In the genomic region with DNA sequence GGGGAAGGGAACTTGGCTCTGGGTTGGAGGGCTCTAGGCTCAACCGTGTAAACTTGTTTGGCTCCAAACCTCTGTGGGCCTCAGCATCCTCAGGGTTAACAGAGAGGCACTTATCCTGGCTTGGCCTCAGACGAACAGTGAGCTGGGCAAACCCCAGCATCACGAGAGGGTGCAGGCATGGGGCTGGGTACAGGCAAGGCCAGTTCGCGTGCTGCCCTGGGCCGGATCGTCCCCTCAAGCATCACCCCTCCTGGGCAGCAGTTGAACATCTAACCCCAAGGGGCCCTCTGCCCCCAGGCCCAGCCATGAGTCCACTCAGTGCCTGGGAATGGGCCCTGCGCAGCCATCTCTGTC, we compare ENCODE assay signal across 1 cellular context.
TF ChIP-seq lines count a peak whose summit lies in the region.

No MANE protein-coding gene starts in this region.

TF ChIP-seq in K562, 482 proteins besides CTCF, POLR2A, EP300 and RAD21:
- TF ChIP-seq ARHGAP35 (IDR thresholded peaks at IDR 0.05; ENCODE audit: partially characterized antibody) (no peak), ZSCAN29 (IDR thresholded peaks at IDR 0.05) (no peak), HDAC1 (IDR thresholded peaks at IDR 0.05) (no peak), TFAM (CRISPR knock-in tag; conservative IDR thresholded peaks at IDR 0.05) (no peak), NCOA1 (IDR thresholded peaks at IDR 0.05; ENCODE audit: low read depth) (no peak), MCM5 (IDR thresholded peaks at IDR 0.05; ENCODE audit: low read depth) (no peak), CHD2 (IDR thresholded peaks at IDR 0.05; ENCODE audit: low read depth, low read length) (no peak), PHTF2 (CRISPR knock-in tag; IDR thresholded peaks at IDR 0.05) (no peak), ZNF384 (IDR thresholded peaks at IDR 0.05; ENCODE audit: low read depth, low read length) (no peak), ZNF75A (CRISPR knock-in tag; IDR thresholded peaks at IDR 0.05) (no peak), ASH1L (IDR thresholded peaks at IDR 0.05; ENCODE audit: borderline replicate concordance, low read depth, partially characterized antibody) (no peak), RBM39 (optimal IDR thresholded peaks at IDR 0.05; ENCODE audit: low read depth, low read length) (no peak), TAF15 (IDR thresholded peaks at IDR 0.05; ENCODE audit: low read depth, low read length) (no peak)
- TF ChIP-seq, protein P1, sequence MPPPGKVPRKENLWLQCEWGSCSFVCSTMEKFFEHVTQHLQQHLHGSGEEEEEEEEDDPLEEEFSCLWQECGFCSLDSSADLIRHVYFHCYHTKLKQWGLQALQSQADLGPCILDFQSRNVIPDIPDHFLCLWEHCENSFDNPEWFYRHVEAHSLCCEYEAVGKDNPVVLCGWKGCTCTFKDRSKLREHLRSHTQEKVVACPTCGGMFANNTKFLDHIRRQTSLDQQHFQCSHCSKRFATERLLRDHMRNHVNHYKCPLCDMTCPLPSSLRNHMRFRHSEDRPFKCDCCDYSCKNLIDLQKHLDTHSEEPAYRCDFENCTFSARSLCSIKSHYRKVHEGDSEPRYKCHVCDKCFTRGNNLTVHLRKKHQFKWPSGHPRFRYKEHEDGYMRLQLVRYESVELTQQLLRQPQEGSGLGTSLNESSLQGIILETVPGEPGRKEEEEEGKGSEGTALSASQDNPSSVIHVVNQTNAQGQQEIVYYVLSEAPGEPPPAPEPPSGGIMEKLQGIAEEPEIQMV (tag; conservative IDR thresholded peaks at IDR 0.05; ENCODE audit: low read depth): no peak
- TF ChIP-seq, protein P2, sequence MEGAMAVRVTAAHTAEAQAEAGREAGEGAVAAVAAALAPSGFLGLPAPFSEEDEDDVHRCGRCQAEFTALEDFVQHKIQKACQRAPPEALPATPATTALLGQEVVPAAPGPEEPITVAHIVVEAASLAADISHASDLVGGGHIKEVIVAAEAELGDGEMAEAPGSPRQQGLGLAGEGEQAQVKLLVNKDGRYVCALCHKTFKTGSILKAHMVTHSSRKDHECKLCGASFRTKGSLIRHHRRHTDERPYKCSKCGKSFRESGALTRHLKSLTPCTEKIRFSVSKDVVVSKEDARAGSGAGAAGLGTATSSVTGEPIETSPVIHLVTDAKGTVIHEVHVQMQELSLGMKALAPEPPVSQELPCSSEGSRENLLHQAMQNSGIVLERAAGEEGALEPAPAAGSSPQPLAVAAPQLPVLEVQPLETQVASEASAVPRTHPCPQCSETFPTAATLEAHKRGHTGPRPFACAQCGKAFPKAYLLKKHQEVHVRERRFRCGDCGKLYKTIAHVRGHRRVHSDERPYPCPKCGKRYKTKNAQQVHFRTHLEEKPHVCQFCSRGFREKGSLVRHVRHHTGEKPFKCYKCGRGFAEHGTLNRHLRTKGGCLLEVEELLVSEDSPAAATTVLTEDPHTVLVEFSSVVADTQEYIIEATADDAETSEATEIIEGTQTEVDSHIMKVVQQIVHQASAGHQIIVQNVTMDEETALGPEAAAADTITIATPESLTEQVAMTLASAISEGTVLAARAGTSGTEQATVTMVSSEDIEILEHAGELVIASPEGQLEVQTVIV (CRISPR knock-in tag; IDR thresholded peaks at IDR 0.05; ENCODE audit: borderline replicate concordance): no peak
- TF ChIP-seq, protein P3, sequence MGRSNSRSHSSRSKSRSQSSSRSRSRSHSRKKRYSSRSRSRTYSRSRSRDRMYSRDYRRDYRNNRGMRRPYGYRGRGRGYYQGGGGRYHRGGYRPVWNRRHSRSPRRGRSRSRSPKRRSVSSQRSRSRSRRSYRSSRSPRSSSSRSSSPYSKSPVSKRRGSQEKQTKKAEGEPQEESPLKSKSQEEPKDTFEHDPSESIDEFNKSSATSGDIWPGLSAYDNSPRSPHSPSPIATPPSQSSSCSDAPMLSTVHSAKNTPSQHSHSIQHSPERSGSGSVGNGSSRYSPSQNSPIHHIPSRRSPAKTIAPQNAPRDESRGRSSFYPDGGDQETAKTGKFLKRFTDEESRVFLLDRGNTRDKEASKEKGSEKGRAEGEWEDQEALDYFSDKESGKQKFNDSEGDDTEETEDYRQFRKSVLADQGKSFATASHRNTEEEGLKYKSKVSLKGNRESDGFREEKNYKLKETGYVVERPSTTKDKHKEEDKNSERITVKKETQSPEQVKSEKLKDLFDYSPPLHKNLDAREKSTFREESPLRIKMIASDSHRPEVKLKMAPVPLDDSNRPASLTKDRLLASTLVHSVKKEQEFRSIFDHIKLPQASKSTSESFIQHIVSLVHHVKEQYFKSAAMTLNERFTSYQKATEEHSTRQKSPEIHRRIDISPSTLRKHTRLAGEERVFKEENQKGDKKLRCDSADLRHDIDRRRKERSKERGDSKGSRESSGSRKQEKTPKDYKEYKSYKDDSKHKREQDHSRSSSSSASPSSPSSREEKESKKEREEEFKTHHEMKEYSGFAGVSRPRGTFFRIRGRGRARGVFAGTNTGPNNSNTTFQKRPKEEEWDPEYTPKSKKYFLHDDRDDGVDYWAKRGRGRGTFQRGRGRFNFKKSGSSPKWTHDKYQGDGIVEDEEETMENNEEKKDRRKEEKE (IDR thresholded peaks at IDR 0.05; ENCODE audit: borderline replicate concordance in 1 of 2, control insufficient read depth in 1 of 2, low read depth in 2 of 2, low read length in 1 of 2): no peak
- TF ChIP-seq, protein P4, sequence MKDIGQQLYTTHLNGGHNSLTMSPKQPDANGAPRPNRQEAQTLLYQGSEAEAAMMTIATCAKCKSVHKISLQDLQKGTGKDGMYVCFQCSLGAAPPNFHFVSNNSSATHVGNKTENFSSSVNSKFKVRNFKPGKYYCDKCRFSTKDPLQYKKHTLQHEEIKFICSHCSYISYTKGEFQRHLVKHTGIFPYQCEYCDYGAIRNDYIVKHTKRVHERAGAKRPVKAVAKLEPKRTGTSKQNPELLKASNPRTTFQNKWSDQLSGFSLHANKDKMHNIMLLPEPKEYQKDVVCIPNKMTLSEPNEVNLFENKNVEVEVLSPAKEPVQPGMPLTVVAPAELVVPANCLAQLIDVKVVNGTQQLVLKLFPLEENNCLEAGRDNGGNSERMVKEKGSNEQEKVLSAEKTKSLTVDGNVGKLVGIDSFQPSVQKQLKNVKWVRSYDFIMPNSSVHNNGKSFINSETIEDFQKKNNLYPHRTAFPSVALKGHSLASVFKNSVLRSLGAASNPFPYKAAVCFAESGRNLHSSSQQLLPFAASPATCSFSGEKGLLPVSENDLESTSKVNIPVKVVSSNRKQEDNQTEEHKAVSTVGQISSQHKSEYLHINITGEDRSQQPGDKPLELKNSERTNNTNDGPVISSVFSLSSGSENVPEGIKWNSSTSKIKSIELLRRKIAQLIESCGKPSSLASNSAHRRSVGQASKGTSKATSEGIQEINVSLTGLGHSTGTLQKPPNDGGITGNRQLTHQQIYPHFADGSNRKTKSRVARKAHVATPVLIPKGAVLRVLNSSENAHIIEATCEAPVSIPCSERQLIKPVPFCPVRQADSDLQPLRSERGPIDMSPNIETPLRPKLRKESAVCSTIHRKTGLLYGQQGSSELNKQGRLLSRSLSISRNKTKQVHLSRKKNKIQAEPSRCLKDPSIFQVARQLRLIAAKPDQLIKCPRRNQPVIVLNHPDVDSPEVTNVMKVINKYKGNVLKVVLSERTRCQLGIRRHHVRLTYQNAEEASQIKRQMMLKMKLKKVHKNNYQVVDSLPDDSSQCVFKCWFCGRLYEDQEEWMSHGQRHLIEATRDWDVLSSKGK (CRISPR knock-in tag; IDR thresholded peaks at IDR 0.05): no peak
- TF ChIP-seq, protein P5, sequence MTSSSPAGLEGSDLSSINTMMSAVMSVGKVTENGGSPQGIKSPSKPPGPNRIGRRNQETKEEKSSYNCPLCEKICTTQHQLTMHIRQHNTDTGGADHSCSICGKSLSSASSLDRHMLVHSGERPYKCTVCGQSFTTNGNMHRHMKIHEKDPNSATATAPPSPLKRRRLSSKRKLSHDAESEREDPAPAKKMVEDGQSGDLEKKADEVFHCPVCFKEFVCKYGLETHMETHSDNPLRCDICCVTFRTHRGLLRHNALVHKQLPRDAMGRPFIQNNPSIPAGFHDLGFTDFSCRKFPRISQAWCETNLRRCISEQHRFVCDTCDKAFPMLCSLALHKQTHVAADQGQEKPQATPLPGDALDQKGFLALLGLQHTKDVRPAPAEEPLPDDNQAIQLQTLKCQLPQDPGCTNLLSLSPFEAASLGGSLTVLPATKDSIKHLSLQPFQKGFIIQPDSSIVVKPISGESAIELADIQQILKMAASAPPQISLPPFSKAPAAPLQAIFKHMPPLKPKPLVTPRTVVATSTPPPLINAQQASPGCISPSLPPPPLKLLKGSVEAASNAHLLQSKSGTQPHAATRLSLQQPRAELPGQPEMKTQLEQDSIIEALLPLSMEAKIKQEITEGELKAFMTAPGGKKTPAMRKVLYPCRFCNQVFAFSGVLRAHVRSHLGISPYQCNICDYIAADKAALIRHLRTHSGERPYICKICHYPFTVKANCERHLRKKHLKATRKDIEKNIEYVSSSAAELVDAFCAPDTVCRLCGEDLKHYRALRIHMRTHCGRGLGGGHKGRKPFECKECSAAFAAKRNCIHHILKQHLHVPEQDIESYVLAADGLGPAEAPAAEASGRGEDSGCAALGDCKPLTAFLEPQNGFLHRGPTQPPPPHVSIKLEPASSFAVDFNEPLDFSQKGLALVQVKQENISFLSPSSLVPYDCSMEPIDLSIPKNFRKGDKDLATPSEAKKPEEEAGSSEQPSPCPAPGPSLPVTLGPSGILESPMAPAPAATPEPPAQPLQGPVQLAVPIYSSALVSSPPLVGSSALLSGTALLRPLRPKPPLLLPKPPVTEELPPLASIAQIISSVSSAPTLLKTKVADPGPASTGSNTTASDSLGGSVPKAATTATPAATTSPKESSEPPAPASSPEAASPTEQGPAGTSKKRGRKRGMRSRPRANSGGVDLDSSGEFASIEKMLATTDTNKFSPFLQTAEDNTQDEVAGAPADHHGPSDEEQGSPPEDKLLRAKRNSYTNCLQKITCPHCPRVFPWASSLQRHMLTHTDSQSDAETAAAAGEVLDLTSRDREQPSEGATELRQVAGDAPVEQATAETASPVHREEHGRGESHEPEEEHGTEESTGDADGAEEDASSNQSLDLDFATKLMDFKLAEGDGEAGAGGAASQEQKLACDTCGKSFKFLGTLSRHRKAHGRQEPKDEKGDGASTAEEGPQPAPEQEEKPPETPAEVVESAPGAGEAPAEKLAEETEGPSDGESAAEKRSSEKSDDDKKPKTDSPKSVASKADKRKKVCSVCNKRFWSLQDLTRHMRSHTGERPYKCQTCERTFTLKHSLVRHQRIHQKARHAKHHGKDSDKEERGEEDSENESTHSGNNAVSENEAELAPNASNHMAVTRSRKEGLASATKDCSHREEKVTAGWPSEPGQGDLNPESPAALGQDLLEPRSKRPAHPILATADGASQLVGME (CRISPR knock-in tag; IDR thresholded peaks at IDR 0.05): no peak
